Comparison of ENCODE assay signal across 11 cellular contexts in the genomic region with DNA sequence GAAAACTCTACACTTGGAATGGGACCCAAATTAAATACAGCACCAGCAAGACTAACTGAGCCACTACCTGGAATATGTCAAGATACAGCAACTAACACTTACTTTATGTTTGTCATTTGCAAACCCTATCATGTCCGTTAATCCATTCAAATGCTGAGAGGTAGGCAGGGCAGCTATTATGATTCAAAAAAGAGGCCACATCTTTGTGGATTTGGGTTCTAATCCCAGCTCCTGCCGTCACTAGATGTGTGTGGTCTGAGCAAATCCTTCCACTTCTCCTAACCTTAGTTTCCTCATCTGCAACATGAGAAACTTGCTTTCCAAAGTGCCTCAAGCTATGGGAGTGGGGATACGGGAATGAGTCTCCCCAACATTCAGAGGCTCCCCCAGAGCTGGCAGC. TPM values are rescaled to one million over a fixed set of nuclear protein-coding genes. Genes with fewer than 3 reads are reported as not detected.
DNase-seq lines count a peak whose midpoint lies in the region; ATAC-seq, FAIRE-seq and TF ChIP-seq lines count a peak whose summit lies in the region.
"Had no signal": no experiment of that assay in that cellular context is flagged by ENCODE, and none has a peak within 500 bp of the region (broad histone marks: within the 10 kb centered on the region; RNA-seq: fewer than 3 reads in every experiment).

No MANE protein-coding gene starts in this region.

- peak overlapping the region; percentile 39 to 88 for H3K4me3 Mint-ChIP-seq in CD14-positive monocyte

- H3K79me1 ChIP-seq in neuronal stem cell (ENCODE audit: low read depth, low read length), result no peaks in the 10 kb centered on the region

- H3K36me3 ChIP-seq in HUES6 (ENCODE audit: control insufficient read depth, insufficient read depth, low read length) (no peaks in the 10 kb centered on the region), GM12878 (ENCODE audit: control insufficient read depth in 2 of 2, insufficient read depth in 2 of 2, low read length in 1 of 2) (peaks cover 2 to 8% of the 10 kb centered on the region in 2 experiments; a peak in 2 of 4 replicates), neuronal stem cell (replicated peaks in 1 of 2; ENCODE audit: control insufficient read depth in 2 of 2, insufficient read depth in 2 of 2, low read length in 2 of 2) (no peaks in the 10 kb centered on the region)
- H3K36me3 ChIP-seq: cardiac muscle cell had no signal

- peak overlapping the region; percentile 96 to 100 (median 99) for H3K27ac Mint-ChIP-seq in CD14-positive monocyte

- peaks cover 92% of the 10 kb centered on the region for H3K79me2 ChIP-seq in GM12878 (ENCODE audit: control insufficient read depth, insufficient read depth, low read length)

- no peak overlapping the region for H3K14ac ChIP-seq in neuronal stem cell (ENCODE audit: low read length)

- no peak overlapping the region for H2BK5ac ChIP-seq in neuronal stem cell (ENCODE audit: low read length)

- CTCF ChIA-PET in GM12878 (lab: Yijun Ruan, JAX), result interaction anchor here (0.5 to 2.3 kb wide), 9 partner anchors 10 to 113 kb away, joined by 3 to 19 read pairs (median 12); no protein-coding TSS in a partner anchor

- H2BK120ac ChIP-seq in neuronal stem cell (ENCODE audit: low read depth, low read length), result no peak overlapping the region

- in situ Hi-C loops in GM12878 (cut with MboI), result no loop called here

- no peak overlapping the region for H2BK15ac ChIP-seq in neuronal stem cell (ENCODE audit: low read length)

- RAD21 ChIA-PET in GM12878 (lab: Charles Lee; ENCODE audit: unreplicated experiment), result interaction anchor here (1.0 to 5.6 kb wide), 12 partner anchors 7 to 560 kb away, joined by 3 to 85 read pairs (median 10); partner anchors contain the start of gene FLI1

- H2AFZ ChIP-seq in GM12878 (ENCODE audit: control insufficient read depth, low read depth, low read length), result no peak overlapping the region
- H2AFZ ChIP-seq in neuronal stem cell (ENCODE audit: low read length), result no peak overlapping the region

- no peak for ATAC-seq in GM12878
- ATAC-seq in HG03457 (IDR thresholded peaks at IDR 0.05; ENCODE audit: unreplicated experiment), result no peak

- H3K27ac ChIP-seq in HUES6 (ENCODE audit: low read depth, low read length), result 0 out of 2 replicates have a peak overlapping the region, but pooled peaks have one; percentile 39
- H3K27ac ChIP-seq in GM12878 (ENCODE audit: control insufficient read depth, insufficient read depth), result peak overlapping the region; percentile 94
- no peak overlapping the region for H3K27ac ChIP-seq in neuronal stem cell (replicated peaks; ENCODE audit: low read length)
- H3K27ac ChIP-seq: cardiac muscle cell had no signal

- no peak for FAIRE-seq in GM12878 (lab: Jason Lieb, UNC)

- H3K4me2 ChIP-seq in GM12878 (ENCODE audit: control insufficient read depth, insufficient read depth), result peak overlapping the region; percentile 100
- no peak overlapping the region for H3K4me2 ChIP-seq in neuronal stem cell (ENCODE audit: insufficient read depth, low read length, poor library complexity, severe bottlenecking)

- no TSS peak for BruUV-seq in GM12878 (replicated peaks; lab: Mats Ljungman, UMichigan)

- POLR2A ChIA-PET in GM12878 (lab: Charles Lee), result interaction anchor here (0.8 to 5.7 kb wide), 7 partner anchors 13 to 37 kb away, joined by 3 to 72 read pairs (median 8); no protein-coding TSS in a partner anchor

- no peak overlapping the region for H4K91ac ChIP-seq in neuronal stem cell (ENCODE audit: low read depth, low read length, poor library complexity)

- peaks cover 67% of the 10 kb centered on the region for H3K4me1 ChIP-seq in HUES6 (ENCODE audit: control insufficient read depth, insufficient read depth, low read length)
- peaks cover 72% of the 10 kb centered on the region for H3K4me1 ChIP-seq in GM12878 (ENCODE audit: control insufficient read depth, insufficient read depth, low read length)
- H3K4me1 ChIP-seq in neuronal stem cell (ENCODE audit: control insufficient read depth in 2 of 2, insufficient read depth in 1 of 2, low read depth in 1 of 2, low read length in 2 of 2), result peaks cover 25 to 53% of the 10 kb centered on the region in 2 donors

- H3K9me3 Mint-ChIP-seq in CD14-positive monocyte, result no peaks in the 10 kb centered on the region

- DNase-seq in CD14-positive monocyte (ENCODE audit: low spot score) (no peak), GM12878 (ENCODE audit: low read depth, low spot score) (no peak), neuronal stem cell (ENCODE audit: low spot score) (no peak), NCI-H2107 treated with DMSO at 0.1 percent for 48 hours (lab: John Stamatoyannopoulos, UW; ENCODE audit: unreplicated experiment) (no peak), NCI-H748 (lab: John Stamatoyannopoulos, UW; ENCODE audit: unreplicated experiment) (no peak), iPS-NIHi11 (ENCODE audit: low spot score) (no peak)
- DNase-seq: activated CD4-positive, CD25-positive, alpha-beta regulatory T cell treated with anti-CD3 and anti-CD28 coated beads, Interleukin-2, amount 50 U/mL, for 72 hours; NCI-H1436 treated with DMSO at 0.1 percent for 48 hours had no signal

- H4K20me1 ChIP-seq in GM12878 (ENCODE audit: control insufficient read depth, insufficient read depth), result no peaks in the 10 kb centered on the region

- SMC1A ChIA-PET in GM12878 (lab: Charles Lee; ENCODE audit: uncharacterized antibody, unreplicated experiment), result interaction anchor here (1.0 to 15.2 kb wide), 11 partner anchors 8 to 113 kb away, joined by 3 to 263 read pairs (median 8); partner anchors contain the start of gene FLI1

- H2BK12ac ChIP-seq in neuronal stem cell (ENCODE audit: low read length), result no peak overlapping the region

- H3K36me3 Mint-ChIP-seq in CD14-positive monocyte, result peaks cover 24 to 68% of the 10 kb centered on the region in 2 donors

- peak overlapping the region; percentile 36 for H3K18ac ChIP-seq in neuronal stem cell (ENCODE audit: low read length)

- H3K27me3 Mint-ChIP-seq in CD14-positive monocyte (ENCODE audit: low read depth in 3 of 3), result peaks cover 0 to 1% (median 0%) of the 10 kb centered on the region in 3 donors

- H4K8ac ChIP-seq in neuronal stem cell (ENCODE audit: low read depth, low read length), result no peak overlapping the region

- H2AK5ac ChIP-seq in neuronal stem cell (ENCODE audit: low read depth, low read length), result no peak overlapping the region

- no peak overlapping the region for H3K4ac ChIP-seq in neuronal stem cell (ENCODE audit: low read length)

- peak overlapping the region; percentile 25 for H3K9ac ChIP-seq in HUES6 (ENCODE audit: low read length)
- H3K9ac ChIP-seq in GM12878 (ENCODE audit: control insufficient read depth, insufficient read depth, low read length), result peak overlapping the region; percentile 94
- H3K9ac ChIP-seq in neuronal stem cell (ENCODE audit: low read depth, low read length, poor library complexity), result no peak overlapping the region

- H3K4me1 Mint-ChIP-seq in CD14-positive monocyte, result peaks cover 100% of the 10 kb centered on the region

- no peak overlapping the region for H3K23ac ChIP-seq in neuronal stem cell (ENCODE audit: low read depth, low read length, poor library complexity)

- WGBS in GM12878 (ENCODE audit: insufficient coverage, insufficient replicate concordance, low lambda C conversion rate, missing lambda C conversion rate), result 58% methylated on average over 3 of the region's 3 CpGs
- no CpG with 5 or more reads among the region's 3 CpGs for WGBS in neuronal stem cell (ENCODE audit: extremely low coverage in 2 of 2, insufficient read length in 2 of 2, insufficient replicate concordance in 1 of 2), 2 donors

- no peak for TF ChIP-seq CTCF in CD14-positive monocyte (IDR thresholded peaks at IDR 0.05)
- no peak for TF ChIP-seq CTCF in GM12878 (IDR thresholded peaks at IDR 0.05 in 2 of 3, conservative IDR thresholded peaks at IDR 0.05 in 1 of 3; ENCODE audit: control insufficient read depth in 2 of 3, extremely low read depth in 1 of 3, insufficient read depth in 1 of 3, low read depth in 3 of 3, low read length in 3 of 3)

- TF ChIP-seq RAD21 in GM12878 (IDR thresholded peaks at IDR 0.05; ENCODE audit: insufficient read depth, low read depth, low read length), result no peak

- H3K27me3 ChIP-seq in HUES6 (ENCODE audit: control insufficient read depth, insufficient read depth, low read length) (peaks cover 17% of the 10 kb centered on the region), GM12878 (replicated peaks in 1 of 2; ENCODE audit: control insufficient read depth in 2 of 2, insufficient read depth in 2 of 2, low read length in 1 of 2) (no peaks in the 10 kb centered on the region), neuronal stem cell (ENCODE audit: control insufficient read depth in 3 of 3, insufficient read depth in 3 of 3, low read depth in 1 of 3, low read length in 3 of 3) (peaks cover 0 to 3% (median 0%) of the 10 kb centered on the region in 3 experiments)

- H3K9me3 ChIP-seq in HUES6 (ENCODE audit: control insufficient read depth, insufficient read depth, low read depth, low read length) (no peaks in the 10 kb centered on the region; the same call in 1 of the 2 replicates), GM12878 (replicated peaks; ENCODE audit: control insufficient read depth, insufficient read depth, low read length) (no peaks in the 10 kb centered on the region), neuronal stem cell (replicated peaks in 1 of 2; ENCODE audit: control insufficient read depth in 2 of 2, insufficient read depth in 1 of 2, low read depth in 1 of 2, low read length in 2 of 2) (no peaks in the 10 kb centered on the region)

- no peak for TF ChIP-seq POLR2A in GM12878 (IDR thresholded peaks at IDR 0.05; ENCODE audit: low read depth, low read length)

- H3K4me3 ChIP-seq in HUES6 (ENCODE audit: low read depth, low read length) (peak overlapping the region; percentile 23), GM12878 (peak overlapping the region; percentile 78; the same call in 1 of the 2 replicates), neuronal stem cell (ENCODE audit: low read length in 2 of 2) (no peak overlapping the region)
- H3K4me3 ChIP-seq: cardiac muscle cell had no signal

- intact Hi-C loops in CD14-positive monocyte (cut with micrococcal nuclease) (loop anchor here in 1 of 2 donors (2.0 kb wide), 1 partner anchor 23 kb away; the partner anchor contains the start of gene FLI1), GM12878 (cut with micrococcal nuclease; ENCODE audit: unreplicated experiment) (no loop called here)

- TF ChIP-seq EP300 in GM12878 (IDR thresholded peaks at IDR 0.05; ENCODE audit: borderline replicate concordance in 1 of 2, control insufficient read depth in 1 of 2, low read depth in 2 of 2, low read length in 2 of 2), result no peak

RNA-seq across cellular contexts. Expression of gene FLI1, which starts 24.2 kb away (rescaled TPM):
- polyA plus RNA-seq in CD14-positive monocyte, result 10 to 100 TPM; 42.4 to 64.5 TPM
- total RNA-seq in GM12878 (2013; cell fraction: nucleolus; rRNA removed), result 26.5 and 33.7 TPM in 2 replicates
- 37.7 and 38.5 TPM in 2 replicates for total RNA-seq in GM12878 (2014; rRNA removed)
- total RNA-seq in GM12878 (2014; rRNA removed; fragmentation: Illumina TruSeq; extraction: Trizol), result 35.7 and 37.6 TPM in 2 replicates
- 50.6 and 53.3 TPM in 2 replicates for total RNA-seq in GM12878 (2021)
- polyA plus RNA-seq in GM12878 (2011; ENCODE audit: low read depth), result 8.6 TPM
- polyA plus RNA-seq in GM12878 (2011; rRNA removed), result 24.7 and 38.0 TPM in 2 replicates
- 21.8 and 39.8 TPM in 2 replicates for polyA plus RNA-seq in GM12878 (2011; cell fraction: cytosol; rRNA removed)
- 20.0 and 24.1 TPM in 2 replicates for polyA plus RNA-seq in GM12878 (2011; cell fraction: nucleus; rRNA removed)
- polyA plus RNA-seq in GM12878 (2012), result 28.8 and 36.2 TPM in 2 replicates
- 37.9 and 46.3 TPM in 2 replicates for polyA plus RNA-seq in GM12878 (2014; fragmentation: Illumina TruSeq; extraction: Trizol)
- 10 to 100 TPM; 12.5 to 15.8 TPM for polyA plus RNA-seq in GM12878 (2014; fragmentation: Nextera tagmentation; extraction: Ambion mirVana)
- 58.8 and 61.9 TPM in 2 replicates for polyA plus RNA-seq in GM12878 (2014; rRNA removed)
- polyA plus RNA-seq in GM12878 (2016; fragmentation: Nextera tagmentation; extraction: Ambion mirVana), result 10 to 100 TPM; 39.1 to 44.8 TPM
- polyA minus RNA-seq in GM12878 (2011; rRNA and poly(A)+ RNA removed), result 65.9 and 70.0 TPM in 2 replicates
- 19.4 and 27.8 TPM in 2 replicates for polyA minus RNA-seq in GM12878 (2011; cell fraction: cytosol; rRNA and poly(A)+ RNA removed)
- polyA minus RNA-seq in GM12878 (2011; cell fraction: nucleus; rRNA and poly(A)+ RNA removed), result 12.7 and 34.6 TPM in 2 replicates
- polyA plus RNA-seq in neuronal stem cell (2013, experiment 1 of 2), result 0.06 TPM
- 0.03 TPM for polyA plus RNA-seq in neuronal stem cell (2013, experiment 2 of 2)

Comparison
In these comparisons a context has a peak if more than half of its experiments do, and no peak if none do; other contexts are left out.
1. H3K4me3 ChIP-seq: peak in HUES6 (single experiment) and GM12878 (single experiment); none in neuronal stem cell (0 of 2).